30 cellular contexts compared by ENCODE assay signal in genomic region chr7:35314354-35314753, GRCh38.
"Had no signal": no experiment of that assay in that cellular context is flagged by ENCODE, and none has a peak within 500 bp of the region (broad histone marks: within the 10 kb centered on the region; RNA-seq: fewer than 3 reads in every experiment).

No MANE protein-coding gene starts in this region.

- H3K9me3 ChIP-seq: adrenal gland, ascending aorta, body of pancreas, breast epithelium had no signal

- H3K4me1 ChIP-seq: adrenal gland, ascending aorta, body of pancreas, breast epithelium had no signal

- ATAC-seq: activated naive CD4-positive, alpha-beta T cell treated with anti-CD3 and anti-CD28 coated beads, Interleukin-2, amount 50 U/mL, for 72 hours; activated naive CD8-positive, alpha-beta T cell treated with anti-CD3 and anti-CD28 coated beads, Interleukin-2, amount 50 U/mL, for 24 hours; activated T-cell treated with anti-CD3 and anti-CD28 coated beads, Interleukin-2, amount 50 U/mL, for 4 hours; activated T-cell treated with anti-CD3 and anti-CD28 coated beads, Interleukin-2, amount 50 U/mL, for 72 hours; activated T-helper 17 cell treated with anti-CD3 and anti-CD28 coated beads, Interleukin-2, amount 50 U/mL, for 72 hours; body of pancreas had no signal

- DNase-seq: activated effector memory CD4-positive, alpha-beta T cell treated with anti-CD3 and anti-CD28 coated beads, Interleukin-2, amount 50 U/mL, for 16 hours; activated effector memory CD4-positive, alpha-beta T cell treated with Interleukin-2 at 50 U/mL for 16 hours; activated gamma-delta T cell; activated gamma-delta T cell treated with Interleukin-2 at 50 U/mL for 16 hours; activated naive CD4-positive, alpha-beta T cell; activated naive CD4-positive, alpha-beta T cell treated with anti-CD3 and anti-CD28 coated beads for 36 hours; activated naive CD4-positive, alpha-beta T cell treated with anti-CD3 and anti-CD28 coated beads, Interleukin-2, amount 10 ng/mL, durations not matched to agents 7 days and 5 days; activated naive CD4-positive, alpha-beta T cell treated with anti-CD3 and anti-CD28 coated beads, Interleukin-2, amount 50 U/mL, for 16 hours; activated naive CD4-positive, alpha-beta T cell treated with Interleukin-2 at 50 U/mL for 16 hours; activated naive CD8-positive, alpha-beta T cell treated with anti-CD3 and anti-CD28 coated beads for 36 hours; activated naive CD8-positive, alpha-beta T cell treated with anti-CD3 and anti-CD28 coated beads, Interleukin-2, amount 10 ng/mL, durations not matched to agents 7 days and 5 days; activated naive CD8-positive, alpha-beta T cell treated with anti-CD3 and anti-CD28 coated beads, Interleukin-2, amount 50 U/mL, for 24 hours; activated T-cell treated with anti-CD3 and anti-CD28 coated beads for 4 hours; activated T-cell treated with anti-CD3 and anti-CD28 coated beads, Interleukin-2, amount 50 U/mL, for 1 hour; activated T-cell treated with anti-CD3 and anti-CD28 coated beads, Interleukin-2, amount 50 U/mL, for 24 hours; activated T-cell treated with anti-CD3 and anti-CD28 coated beads, Interleukin-2, amount 50 U/mL, for 4 hours; activated T-cell treated with anti-CD3 and anti-CD28 coated beads, Interleukin-2, amount 50 U/mL, for 48 hours; activated T-cell treated with anti-CD3 and anti-CD28 coated beads, Interleukin-2, amount 50 U/mL, for 72 hours; adrenal gland; amniotic stem cell; aorta; body of pancreas; brain microvascular endothelial cell; central memory CD4-positive, alpha-beta T cell; cerebellar nuclear complex had no signal

- H3K36me3 ChIP-seq: adrenal gland, ascending aorta, brain microvascular endothelial cell, breast epithelium, cardiac muscle cell had no signal

- H3K27me3 ChIP-seq: adrenal gland, ascending aorta, body of pancreas, brain microvascular endothelial cell, breast epithelium, cardiac muscle cell had no signal

- H3K4me3 ChIP-seq: adrenal gland, ascending aorta, body of pancreas, breast epithelium, cardiac muscle cell had no signal

- H3K27ac ChIP-seq: adrenal gland, ascending aorta, body of pancreas, brain microvascular endothelial cell, breast epithelium, cardiac muscle cell had no signal
